Comparison of ENCODE assay signal across 9 cellular contexts in the genomic region with DNA sequence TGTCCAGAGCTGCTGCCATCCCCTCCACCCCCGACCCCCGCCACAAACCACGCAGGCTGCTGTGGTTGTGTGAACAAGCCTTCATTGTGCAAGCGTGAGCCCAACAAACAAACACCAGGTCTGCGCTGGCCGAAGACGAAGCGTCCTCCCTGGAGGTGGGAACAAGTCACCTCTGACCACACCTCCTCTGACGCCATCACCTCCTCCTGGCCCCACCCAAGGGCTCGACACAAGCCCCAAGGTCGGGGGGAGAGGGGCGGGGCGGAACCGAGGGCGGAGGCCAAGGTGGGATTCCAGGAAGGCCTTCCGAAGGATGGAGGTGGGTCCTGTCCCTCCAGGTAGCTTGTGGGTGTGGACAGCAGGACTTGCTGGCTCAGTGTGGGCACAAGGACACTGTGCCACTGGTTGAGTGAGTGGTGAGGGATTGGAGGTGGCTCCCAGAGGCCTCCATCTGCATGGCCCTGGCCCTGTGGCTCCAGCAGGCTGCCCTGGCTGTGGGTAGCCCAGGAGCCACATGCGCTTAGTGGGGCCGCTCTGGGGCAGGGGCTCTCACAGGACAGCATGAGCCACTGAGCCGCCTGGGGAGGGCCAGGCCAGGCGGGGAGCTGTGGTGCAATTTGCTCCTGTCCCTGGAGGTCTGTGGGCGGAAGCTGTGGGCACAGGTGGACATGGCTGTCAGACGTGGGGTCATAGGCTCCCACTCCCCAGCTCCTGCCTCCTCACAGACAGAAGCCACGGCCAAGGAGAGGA. TPM values are rescaled to one million over a fixed set of nuclear protein-coding genes. Genes with fewer than 3 reads are reported as not detected.
DNase-seq lines count a peak whose midpoint lies in the region; ATAC-seq and TF ChIP-seq lines count a peak whose summit lies in the region.
"Had no signal": no experiment of that assay in that cellular context is flagged by ENCODE, and none has a peak within 500 bp of the region (broad histone marks: within the 10 kb centered on the region; RNA-seq: fewer than 3 reads in every experiment).

No MANE protein-coding gene starts in this region.

- H3K4me1 ChIP-seq in PC-9 (replicated peaks; ENCODE audit: insufficient read depth) (peaks cover 25% of the 10 kb centered on the region), esophagus (ENCODE audit: control insufficient read depth in 2 of 2, insufficient read depth in 2 of 2, low read length in 1 of 2) (peaks cover 15 to 16% of the 10 kb centered on the region in 2 donors), neuronal stem cell (ENCODE audit: control insufficient read depth in 2 of 2, insufficient read depth in 1 of 2, low read depth in 1 of 2, low read length in 2 of 2) (peaks cover 11 to 16% of the 10 kb centered on the region in 2 donors)

- H3K27ac ChIP-seq in PC-9 (peak overlapping the region; percentile 74), esophagus (ENCODE audit: low read depth in 2 of 2, low read length in 1 of 2) (peak overlapping the region; percentile 12 to 63), neuronal stem cell (replicated peaks; ENCODE audit: low read length) (no peak overlapping the region)

- POLR2A ChIA-PET in PC-9 (lab: Charles Lee; ENCODE audit: unreplicated experiment): no interaction called here

- no peak for ATAC-seq in HG02642 (IDR thresholded peaks at IDR 0.05; ENCODE audit: poor library complexity, unreplicated experiment)

- peak overlapping the region; percentile 23 for H4K8ac ChIP-seq in neuronal stem cell (ENCODE audit: low read depth, low read length)

- peak overlapping the region; percentile 96 for H3K18ac ChIP-seq in neuronal stem cell (ENCODE audit: low read length)

- H3K4ac ChIP-seq in neuronal stem cell (ENCODE audit: low read length): peak overlapping the region; percentile 46

- H2AFZ ChIP-seq in PC-9 (no peak overlapping the region), neuronal stem cell (ENCODE audit: low read length) (peak overlapping the region; percentile 85)

- peak overlapping the region; percentile 91 for H3K23ac ChIP-seq in neuronal stem cell (ENCODE audit: low read depth, low read length, poor library complexity)

- peak overlapping the region; percentile 25 for H2BK12ac ChIP-seq in neuronal stem cell (ENCODE audit: low read length)

- H3K36me3 ChIP-seq in PC-9 (ENCODE audit: low read depth) (no peaks in the 10 kb centered on the region), esophagus (ENCODE audit: control insufficient read depth in 2 of 2, insufficient read depth in 2 of 2, low read length in 1 of 2) (no peaks in the 10 kb centered on the region), neuronal stem cell (replicated peaks in 1 of 2; ENCODE audit: control insufficient read depth in 2 of 2, insufficient read depth in 2 of 2, low read length in 2 of 2) (no peaks in the 10 kb centered on the region)

- H3K9me3 ChIP-seq in PC-9 (ENCODE audit: insufficient read depth, low read depth) (no peaks in the 10 kb centered on the region), esophagus (ENCODE audit: control insufficient read depth in 2 of 2, insufficient read depth in 1 of 2, low read depth in 1 of 2, low read length in 1 of 2) (no peaks in the 10 kb centered on the region), neuronal stem cell (replicated peaks in 1 of 2; ENCODE audit: control insufficient read depth in 2 of 2, insufficient read depth in 1 of 2, low read depth in 1 of 2, low read length in 2 of 2) (no peaks in the 10 kb centered on the region)

- CTCF ChIA-PET in PC-9 (lab: Charles Lee): interaction anchor here (1.3 kb wide), 1 partner anchor 47 kb away, joined by 5 read pairs; no protein-coding TSS in a partner anchor

- no peaks in the 10 kb centered on the region for H3K9me2 ChIP-seq in PC-9 (ENCODE audit: insufficient read depth)

- no peaks in the 10 kb centered on the region for H3K79me1 ChIP-seq in neuronal stem cell (ENCODE audit: low read depth, low read length)

- H3K27me3 ChIP-seq in PC-9 (ENCODE audit: insufficient read depth, low read depth) (no peaks in the 10 kb centered on the region), esophagus (ENCODE audit: control insufficient read depth in 1 of 2, insufficient read depth in 2 of 2, low read length in 2 of 2) (no peaks in the 10 kb centered on the region), neuronal stem cell (ENCODE audit: control insufficient read depth in 3 of 3, insufficient read depth in 3 of 3, low read depth in 1 of 3, low read length in 3 of 3) (no peaks in the 10 kb centered on the region)

- TF ChIP-seq CTCF in PC-9 (conservative IDR thresholded peaks at IDR 0.05): no peak

- no TSS peak for BruUV-seq in PC-9 (replicated peaks; lab: Mats Ljungman, UMichigan)

- H3K79me2 ChIP-seq in PC-9 (ENCODE audit: low read depth): no peaks in the 10 kb centered on the region

- H4K91ac ChIP-seq in neuronal stem cell (ENCODE audit: low read depth, low read length, poor library complexity): peak overlapping the region; percentile 81

- 60 to 65% methylated on average over 23 of the region's 23 CpGs for WGBS in esophagus, 2 donors
- WGBS in neuronal stem cell (ENCODE audit: extremely low coverage in 2 of 2, insufficient read length in 2 of 2, insufficient replicate concordance in 1 of 2), 2 donors: no CpG with 5 or more reads among the region's 23 CpGs

- DNase-seq in CD1c-positive myeloid dendritic cell (ENCODE audit: extremely low spot score) (peak; percentile 16), PC-9 (peak; percentile 57 to 80), neuronal stem cell (ENCODE audit: low spot score) (no peak), NCI-H526 (lab: John Stamatoyannopoulos, UW) (no peak), COLO668 (lab: John Stamatoyannopoulos, UW; ENCODE audit: unreplicated experiment) (no peak), HCEC 1CT (no peak)

- peak overlapping the region; percentile 15 for H3K9ac ChIP-seq in neuronal stem cell (ENCODE audit: low read depth, low read length, poor library complexity)

- peak overlapping the region; percentile 54 for H3K4me2 ChIP-seq in PC-9
- no peak overlapping the region for H3K4me2 ChIP-seq in neuronal stem cell (ENCODE audit: insufficient read depth, low read length, poor library complexity, severe bottlenecking)

- H2BK5ac ChIP-seq in neuronal stem cell (ENCODE audit: low read length): no peak overlapping the region

- peak overlapping the region; percentile 87 for H2BK120ac ChIP-seq in neuronal stem cell (ENCODE audit: low read depth, low read length)

- H4K20me1 ChIP-seq in PC-9 (ENCODE audit: insufficient read depth): no peaks in the 10 kb centered on the region

- intact Hi-C loops in PC-9 (cut with micrococcal nuclease; ENCODE audit: unreplicated experiment): no loop called here

- peak overlapping the region; percentile 96 for H2AK5ac ChIP-seq in neuronal stem cell (ENCODE audit: low read depth, low read length)

- peak overlapping the region; percentile 4 for H3K14ac ChIP-seq in neuronal stem cell (ENCODE audit: low read length)

- H3K4me3 ChIP-seq in PC-9: no peak overlapping the region
- no peak overlapping the region for H3K4me3 ChIP-seq in esophagus (ENCODE audit: low read depth in 1 of 2, low read length in 2 of 2)
- no peak overlapping the region for H3K4me3 ChIP-seq in neuronal stem cell (ENCODE audit: low read length in 2 of 2)

- peak overlapping the region; percentile 91 for H2BK15ac ChIP-seq in neuronal stem cell (ENCODE audit: low read length)

- peaks cover 11% of the 10 kb centered on the region; the same call in 1 of the 2 replicates for H3F3A ChIP-seq in PC-9 (ENCODE audit: insufficient read depth, low read depth)

RNA-seq across cellular contexts. Expression of a gene that starts 7.4 kb away (rescaled TPM):
- total RNA-seq in PC-9 (2021): not detected in 2 replicates
- polyA plus RNA-seq in esophagus: 1 to 10 TPM in 1 of 2 donors, under 1 TPM in 1; 0.26 to 1.6 TPM
- polyA plus RNA-seq in neuronal stem cell (2013, experiment 1 of 2): 0.06 TPM
- 0.04 TPM for polyA plus RNA-seq in neuronal stem cell (2013, experiment 2 of 2)
- total RNA-seq: LHCN-M2 had no signal

RNA-seq across cellular contexts. Expression of a gene that starts 36.8 kb away (rescaled TPM):
- 1.4 and 2.5 TPM in 2 replicates for total RNA-seq in PC-9 (2021)
- polyA plus RNA-seq in esophagus: 10 to 100 TPM; 32.4 to 58.4 TPM
- polyA plus RNA-seq in neuronal stem cell (2013, experiment 1 of 2): 2.1 TPM
- polyA plus RNA-seq in neuronal stem cell (2013, experiment 2 of 2): 1.6 TPM

Comparison
In these comparisons a context has a peak if more than half of its experiments do, and no peak if none do; other contexts are left out.
1. DNase-seq: peak in CD1c-positive myeloid dendritic cell (single experiment) and PC-9 (2 of 2); none in neuronal stem cell (single experiment), NCI-H526 (0 of 2), COLO668 (single experiment) and HCEC 1CT (single experiment).